Comparison of ENCODE assay signal across 18 cellular contexts in genomic region chr3:4478226-4478625, GRCh38. TPM values are rescaled to one million over a fixed set of nuclear protein-coding genes. Genes with fewer than 3 reads are reported as not detected.
DNase-seq lines count a peak whose midpoint lies in the region; ATAC-seq, FAIRE-seq and TF ChIP-seq lines count a peak whose summit lies in the region.
"Had no signal": no experiment of that assay in that cellular context is flagged by ENCODE, and none has a peak within 500 bp of the region (broad histone marks: within the 10 kb centered on the region; RNA-seq: fewer than 3 reads in every experiment).

No MANE protein-coding gene starts in this region.

- no peak overlapping the region for H3K4me2 ChIP-seq in endothelial cell of umbilical vein (ENCODE audit: insufficient read depth, low read length)
- H3K4me2 ChIP-seq: A549 had no signal

- no peaks in the 10 kb centered on the region for H3K9me3 ChIP-seq in endothelial cell of umbilical vein (replicated peaks; ENCODE audit: control insufficient read depth, insufficient read depth, low read length)
- H3K9me3 ChIP-seq: A549, SJCRH30 had no signal

- no peak for ATAC-seq in GM21717 (IDR thresholded peaks at IDR 0.05; ENCODE audit: unreplicated experiment)
- ATAC-seq: A549 had no signal

- no peaks in the 10 kb centered on the region for H3K36me3 ChIP-seq in endothelial cell of umbilical vein (ENCODE audit: control insufficient read depth in 2 of 2, extremely low read depth in 1 of 2, insufficient read depth in 2 of 2, low read length in 2 of 2)
- H3K36me3 ChIP-seq: SJCRH30 had no signal

- FAIRE-seq in endothelial cell of umbilical vein (lab: Jason Lieb, UNC): no peak
- FAIRE-seq: A549, H1 had no signal

- peaks cover 22% of the 10 kb centered on the region for H3K4me1 ChIP-seq in endothelial cell of umbilical vein (ENCODE audit: control insufficient read depth, extremely low read depth, insufficient read depth, low read length)
- H3K4me1 ChIP-seq: A549, SJCRH30 had no signal

- no peak for TF ChIP-seq POLR2A in endothelial cell of umbilical vein (IDR thresholded peaks at IDR 0.05; ENCODE audit: low read depth, low read length)

- dilution Hi-C loops in endothelial cell of umbilical vein (cut with MboI; ENCODE audit: extremely low pct_ligation_motif_present, low sequenced_read_pairs): no loop called here

- BruUV-seq in endothelial cell of umbilical vein (replicated peaks; lab: Mats Ljungman, UMichigan): no TSS peak

- no peaks in the 10 kb centered on the region for H3K9me1 ChIP-seq in endothelial cell of umbilical vein (replicated peaks; ENCODE audit: control insufficient read depth, extremely low read depth, insufficient read depth, low read length)

- H3K4me3 ChIP-seq in endothelial cell of umbilical vein (replicated peaks in 1 of 3; ENCODE audit: insufficient read depth in 1 of 3, low read depth in 1 of 3, low read length in 3 of 3): no peak overlapping the region
- H3K4me3 ChIP-seq: A549, SJCRH30 had no signal

- no peak overlapping the region for H2AFZ ChIP-seq in endothelial cell of umbilical vein (ENCODE audit: low read depth, low read length)

- no peaks in the 10 kb centered on the region for H3K79me2 ChIP-seq in endothelial cell of umbilical vein (ENCODE audit: control insufficient read depth, insufficient read depth, low read length)

- no peak overlapping the region for H3K27ac ChIP-seq in endothelial cell of umbilical vein (ENCODE audit: insufficient read depth, low read depth, low read length)
- H3K27ac ChIP-seq: A549, SJCRH30 had no signal

- H4K20me1 ChIP-seq in endothelial cell of umbilical vein (replicated peaks; ENCODE audit: control insufficient read depth, extremely low read depth, insufficient read depth, low read length): no peaks in the 10 kb centered on the region

- DNase-seq in CD1c-positive myeloid dendritic cell (ENCODE audit: extremely low spot score) (peak; percentile 92), MV-4-11 (lab: John Stamatoyannopoulos, UW) (peak; percentile 85), SKM-1 (lab: John Stamatoyannopoulos, UW; ENCODE audit: unreplicated experiment) (peak; percentile 63), endothelial cell of umbilical vein (ENCODE audit: low read depth, low spot score) (peak; percentile 17), DMS153 (lab: John Stamatoyannopoulos, UW) (no peak), NCI-H1092 (lab: John Stamatoyannopoulos, UW) (no peak)
- no peak for DNase-seq in activated CD4-positive, CD25-positive, alpha-beta regulatory T cell treated with anti-CD3 and anti-CD28 coated beads, Interleukin-2, amount 50 U/mL, for 72 hours
- DNase-seq: Calu3; CD4-positive, alpha-beta T cell; DMS79; NCI-H1105; NCI-H1694 treated with DMSO at 0.1 percent for 48 hours; NCI-H446 treated with DMSO at 0.1 percent for 48 hours; NCI-H774; SJCRH30 had no signal

- POLR2A ChIA-PET in endothelial cell of umbilical vein (lab: Charles Lee): no interaction called here

- no peak for TF ChIP-seq CTCF in endothelial cell of umbilical vein (IDR thresholded peaks at IDR 0.05; ENCODE audit: extremely low read depth in 1 of 2, insufficient read depth in 1 of 2, low read depth in 1 of 2, low read length in 2 of 2)

- intact Hi-C loops in endothelial cell of umbilical vein (cut with micrococcal nuclease): no loop called here

- H3K9ac ChIP-seq in endothelial cell of umbilical vein (replicated peaks; ENCODE audit: extremely low read depth, insufficient read depth, low read length): no peak overlapping the region

- no peaks in the 10 kb centered on the region for H3K27me3 ChIP-seq in endothelial cell of umbilical vein (ENCODE audit: control insufficient read depth in 2 of 2, insufficient read depth in 2 of 2, low read length in 2 of 2)
- H3K27me3 ChIP-seq: SJCRH30 had no signal

- CTCF ChIA-PET in endothelial cell of umbilical vein (lab: Charles Lee): no interaction called here

TF ChIP-seq in endothelial cell of umbilical vein, 7 proteins besides CTCF, POLR2A, EP300 and RAD21:
- TF ChIP-seq EZH2 (IDR thresholded peaks at IDR 0.05; ENCODE audit: borderline replicate concordance, low read depth, low read length, severe bottlenecking): no peak
- TF ChIP-seq FOS (IDR thresholded peaks at IDR 0.05; ENCODE audit: borderline replicate concordance, insufficient read depth, low read length): no peak
- TF ChIP-seq JUN (IDR thresholded peaks at IDR 0.05; ENCODE audit: borderline replicate concordance, insufficient read depth, insufficient read length, low read depth): no peak
- TF ChIP-seq POLR2AphosphoS5 (IDR thresholded peaks at IDR 0.05; ENCODE audit: insufficient read depth, low read depth, low read length): no peak
- no peak for TF ChIP-seq GATA2 (IDR thresholded peaks at IDR 0.05; ENCODE audit: insufficient read depth, insufficient read length, low read depth, low read length)
- TF ChIP-seq MAX (IDR thresholded peaks at IDR 0.05; ENCODE audit: insufficient read depth, insufficient read length): no peak
- no peak for TF ChIP-seq MYC (IDR thresholded peaks at IDR 0.05; ENCODE audit: low read depth, low read length)

RNA-seq across cellular contexts. Expression of gene SUMF1, which starts 11.2 kb away (rescaled TPM):
- total RNA-seq in endothelial cell of umbilical vein: 26.6 and 31.5 TPM in 2 replicates
- 46.8 and 52.2 TPM in 2 replicates for polyA plus RNA-seq in endothelial cell of umbilical vein
- polyA plus RNA-seq in endothelial cell of umbilical vein (2011; cell fraction: cytosol; rRNA removed): 31.8 and 34.5 TPM in 2 replicates
- polyA plus RNA-seq in endothelial cell of umbilical vein (2011; cell fraction: nucleus; rRNA removed): 18.1 and 19.8 TPM in 2 replicates
- 27.8 and 28.8 TPM in 2 replicates for polyA plus RNA-seq in endothelial cell of umbilical vein (2012)
- 34.7 and 45.9 TPM in 2 replicates for polyA minus RNA-seq in endothelial cell of umbilical vein
- polyA minus RNA-seq in endothelial cell of umbilical vein (2011; cell fraction: cytosol; rRNA and poly(A)+ RNA removed): 11.6 TPM
- polyA minus RNA-seq in endothelial cell of umbilical vein (2011; cell fraction: nucleus; rRNA and poly(A)+ RNA removed): 26.6 and 28.3 TPM in 2 replicates

RNA-seq across cellular contexts. Expression of gene ITPR1, which starts 14.9 kb away (rescaled TPM):
- 16.1 and 18.0 TPM in 2 replicates for total RNA-seq in endothelial cell of umbilical vein
- 3.2 and 5.1 TPM in 2 replicates for polyA plus RNA-seq in endothelial cell of umbilical vein
- 5.5 and 5.9 TPM in 2 replicates for polyA plus RNA-seq in endothelial cell of umbilical vein (2011; cell fraction: cytosol; rRNA removed)
- polyA plus RNA-seq in endothelial cell of umbilical vein (2011; cell fraction: nucleus; rRNA removed): 16.2 and 19.6 TPM in 2 replicates
- 7.3 and 8.4 TPM in 2 replicates for polyA plus RNA-seq in endothelial cell of umbilical vein (2012)
- polyA minus RNA-seq in endothelial cell of umbilical vein: 31.9 and 37.1 TPM in 2 replicates
- polyA minus RNA-seq in endothelial cell of umbilical vein (2011; cell fraction: cytosol; rRNA and poly(A)+ RNA removed): 188 TPM
- polyA minus RNA-seq in endothelial cell of umbilical vein (2011; cell fraction: nucleus; rRNA and poly(A)+ RNA removed): 68.1 and 70.9 TPM in 2 replicates

Comparison
In these comparisons a context has a peak if more than half of its experiments do, and no peak if none do; other contexts are left out.
1. DNase-seq: peak in CD1c-positive myeloid dendritic cell (single experiment), MV-4-11 (single experiment), SKM-1 (single experiment) and endothelial cell of umbilical vein (single experiment); none in activated CD4-positive, CD25-positive, alpha-beta regulatory T cell treated with anti-CD3 and anti-CD28 coated beads, Interleukin-2, amount 50 U/mL, for 72 hours (single experiment), DMS153 (single experiment) and NCI-H1092 (single experiment).